10 cellular contexts compared by ENCODE assay signal in the genomic region with DNA sequence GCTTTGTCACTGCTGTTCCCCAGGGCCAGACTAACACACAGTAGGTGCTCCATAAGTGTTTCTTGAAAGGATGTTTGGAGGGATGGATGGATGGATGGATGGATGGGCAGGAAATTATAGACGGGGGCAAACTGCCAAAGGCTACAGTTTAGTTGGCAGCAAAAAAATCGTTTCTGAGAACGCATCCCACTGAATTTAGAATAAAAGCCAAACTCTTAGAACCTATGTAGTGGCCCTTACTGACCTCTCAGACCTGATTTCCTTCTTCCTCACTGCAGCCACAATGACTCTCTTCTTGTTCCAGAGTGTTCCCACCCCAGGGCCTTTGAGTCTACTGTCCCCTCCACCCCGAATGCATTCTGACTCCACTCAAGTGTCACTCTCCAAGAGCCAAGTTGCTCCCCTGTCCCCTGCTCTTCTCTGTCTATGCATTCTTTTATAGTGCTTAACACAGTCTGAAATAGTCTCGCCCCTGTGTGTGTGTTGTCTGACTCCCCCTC. TPM values are rescaled to one million over a fixed set of nuclear protein-coding genes. Genes with fewer than 3 reads are reported as not detected.
DNase-seq lines count a peak whose midpoint lies in the region; ATAC-seq, FAIRE-seq and TF ChIP-seq lines count a peak whose summit lies in the region.
"Had no signal": no experiment of that assay in that cellular context is flagged by ENCODE, and none has a peak within 500 bp of the region (broad histone marks: within the 10 kb centered on the region; RNA-seq: fewer than 3 reads in every experiment).

No MANE protein-coding gene starts in this region.

- no peaks in the 10 kb centered on the region for H3K79me2 ChIP-seq in GM12878 (ENCODE audit: control insufficient read depth, insufficient read depth, low read length)

- no peaks in the 10 kb centered on the region for H4K20me1 ChIP-seq in GM12878 (ENCODE audit: control insufficient read depth, insufficient read depth)

- SMC1A ChIA-PET in GM12878 (lab: Charles Lee; ENCODE audit: uncharacterized antibody, unreplicated experiment): interaction anchor here (1.1 kb wide), 1 partner anchor 395 kb away, joined by 3 read pairs; no protein-coding TSS in a partner anchor

- ATAC-seq in GM12878 (no peak), GM18511 (IDR thresholded peaks at IDR 0.05; ENCODE audit: unreplicated experiment) (no peak), GM19324 (IDR thresholded peaks at IDR 0.05; ENCODE audit: low FRiP score, unreplicated experiment) (no peak), GM21786 (IDR thresholded peaks at IDR 0.05; ENCODE audit: unreplicated experiment) (no peak)

- peak overlapping the region; percentile 16; the same call in 1 of the 2 replicates for H2AFZ ChIP-seq in GM12878 (ENCODE audit: control insufficient read depth, low read depth, low read length)

- RAD21 ChIA-PET in GM12878 (lab: Charles Lee; ENCODE audit: unreplicated experiment): interaction anchor here (0.8 to 1.0 kb wide), 2 partner anchors 72 to 403 kb away, joined by 3 read pairs; no protein-coding TSS in a partner anchor

- H3K27me3 Mint-ChIP-seq in osteocyte (ENCODE audit: unreplicated experiment): peaks cover 34% of the 10 kb centered on the region

- TF ChIP-seq CTCF in BE2C (IDR thresholded peaks at IDR 0.05; ENCODE audit: low read depth, low read length): no peak
- TF ChIP-seq CTCF in HFF-Myc (IDR thresholded peaks at IDR 0.05; ENCODE audit: low read depth, low read length, missing control alignments): no peak
- no peak for TF ChIP-seq CTCF in GM12878 (IDR thresholded peaks at IDR 0.05 in 2 of 3, conservative IDR thresholded peaks at IDR 0.05 in 1 of 3; ENCODE audit: control insufficient read depth in 2 of 3, extremely low read depth in 1 of 3, insufficient read depth in 1 of 3, low read depth in 3 of 3, low read length in 3 of 3)
- TF ChIP-seq CTCF in osteocyte (IDR thresholded peaks at IDR 0.05): no peak

- CTCF ChIA-PET in GM12878 (lab: Yijun Ruan, JAX): interaction anchor here (1.2 to 2.1 kb wide), 3 partner anchors 8 to 72 kb away, joined by 4 to 8 read pairs (median 7); no protein-coding TSS in a partner anchor

- no peak overlapping the region for H3K9ac ChIP-seq in GM12878 (ENCODE audit: control insufficient read depth, insufficient read depth, low read length)

- intact Hi-C loops in GM12878 (cut with micrococcal nuclease; ENCODE audit: unreplicated experiment): loop anchor here (1.0 to 10.0 kb wide), 3 partner anchors 72 to 401 kb away; no protein-coding TSS in a partner anchor

- no peak for DNase-seq in BE2C
- no peak for DNase-seq in HFF-Myc (ENCODE audit: extremely low read depth, low read depth)
- no peak for DNase-seq in GM12878 (ENCODE audit: low read depth, low spot score)
- peak; percentile 21 for DNase-seq in osteocyte (ENCODE audit: extremely low spot score, unreplicated experiment)
- DNase-seq in epidermal melanocyte (ENCODE audit: insufficient read length, low spot score): no peak

- peak overlapping the region; percentile 22 for H3K4me3 ChIP-seq in BE2C (ENCODE audit: low read depth, low read length)
- peak overlapping the region; percentile 49; the same call in 1 of the 2 replicates for H3K4me3 ChIP-seq in HFF-Myc (replicated peaks; ENCODE audit: low read depth, low read length)
- H3K4me3 ChIP-seq in GM12878: no peak overlapping the region

- H3K4me3 Mint-ChIP-seq in osteocyte (ENCODE audit: unreplicated experiment): peak overlapping the region; percentile 41

- no peak for TF ChIP-seq RAD21 in GM12878 (IDR thresholded peaks at IDR 0.05; ENCODE audit: insufficient read depth, low read depth, low read length)

- TF ChIP-seq EP300 in GM12878 (IDR thresholded peaks at IDR 0.05; ENCODE audit: borderline replicate concordance in 1 of 2, control insufficient read depth in 1 of 2, low read depth in 2 of 2, low read length in 2 of 2): no peak

- no peak overlapping the region for H3K4me2 ChIP-seq in GM12878 (ENCODE audit: control insufficient read depth, insufficient read depth)

- POLR2A ChIA-PET in GM12878 (lab: Charles Lee): no interaction called here

- H3K9me3 ChIP-seq in BE2C (no peaks in the 10 kb centered on the region), GM12878 (replicated peaks; ENCODE audit: control insufficient read depth, insufficient read depth, low read length) (no peaks in the 10 kb centered on the region)

- no peaks in the 10 kb centered on the region for H3K36me3 ChIP-seq in BE2C
- no peaks in the 10 kb centered on the region for H3K36me3 ChIP-seq in GM12878 (ENCODE audit: control insufficient read depth in 2 of 2, insufficient read depth in 2 of 2, low read length in 1 of 2)

- peak; percentile 18 for FAIRE-seq in GM12878 (lab: Jason Lieb, UNC)

- H3K4me1 ChIP-seq in BE2C: peaks cover 36% of the 10 kb centered on the region
- H3K4me1 ChIP-seq in GM12878 (ENCODE audit: control insufficient read depth, insufficient read depth, low read length): no peaks in the 10 kb centered on the region

- no peaks in the 10 kb centered on the region for H3K36me3 Mint-ChIP-seq in osteocyte (ENCODE audit: unreplicated experiment)

- TF ChIP-seq POLR2A in GM12878 (IDR thresholded peaks at IDR 0.05; ENCODE audit: low read depth, low read length): no peak

- in situ Hi-C loops in GM12878 (cut with MboI): loop anchor here (10.0 kb wide), 1 partner anchor 403 kb away; no protein-coding TSS in a partner anchor

- WGBS in GM12878 (ENCODE audit: insufficient coverage, insufficient replicate concordance, low lambda C conversion rate, missing lambda C conversion rate): 12% methylated on average over 5 of the region's 5 CpGs

- H3K27ac ChIP-seq in GM12878 (ENCODE audit: control insufficient read depth, insufficient read depth): no peak overlapping the region

- no TSS peak for BruUV-seq in GM12878 (replicated peaks; lab: Mats Ljungman, UMichigan)

- peaks cover 7% of the 10 kb centered on the region for H3K4me1 Mint-ChIP-seq in osteocyte (ENCODE audit: unreplicated experiment)

- H3K9me3 Mint-ChIP-seq in osteocyte (ENCODE audit: unreplicated experiment): no peaks in the 10 kb centered on the region

- no peaks in the 10 kb centered on the region for H3K27me3 ChIP-seq in BE2C
- H3K27me3 ChIP-seq in GM12878 (replicated peaks in 1 of 2; ENCODE audit: control insufficient read depth in 2 of 2, insufficient read depth in 2 of 2, low read length in 1 of 2): peaks cover 9% of the 10 kb centered on the region in 2 experiments

- H3K27ac Mint-ChIP-seq in osteocyte (ENCODE audit: unreplicated experiment): no peak overlapping the region

TF ChIP-seq in GM12878, 131 proteins besides CTCF, POLR2A, EP300 and RAD21:
- TF ChIP-seq NFXL1 (IDR thresholded peaks at IDR 0.05; ENCODE audit: borderline replicate concordance): no peak
- no peak for TF ChIP-seq TCF3 (IDR thresholded peaks at IDR 0.05; ENCODE audit: borderline replicate concordance, insufficient read depth, low read depth, low read length)
- TF ChIP-seq CREM (IDR thresholded peaks at IDR 0.05; ENCODE audit: low read depth): no peak
- no peak for TF ChIP-seq ZNF622 (IDR thresholded peaks at IDR 0.05)
- no peak for TF ChIP-seq BCL11A (IDR thresholded peaks at IDR 0.05; ENCODE audit: low read depth, low read length)
- TF ChIP-seq ZZZ3 (IDR thresholded peaks at IDR 0.05; ENCODE audit: control insufficient read depth, insufficient read length, low read depth): no peak

RNA-seq across cellular contexts. Expression of gene GATA2, which starts 5.2 kb away (rescaled TPM):
- polyA plus RNA-seq in BE2C (2012; ENCODE audit: insufficient read depth, insufficient read length, low read depth): 791 TPM
- total RNA-seq in GM12878 (2013; cell fraction: nucleolus; rRNA removed): not detected in 2 replicates
- not detected in 2 replicates for total RNA-seq in GM12878 (2014; rRNA removed)
- not detected in 2 replicates for total RNA-seq in GM12878 (2014; rRNA removed; fragmentation: Illumina TruSeq; extraction: Trizol)
- total RNA-seq in GM12878 (2021): 0.13 and 0.56 TPM in 2 replicates
- not detected for polyA plus RNA-seq in GM12878 (2011; ENCODE audit: low read depth)
- polyA plus RNA-seq in GM12878 (2011; rRNA removed): not detected in 2 replicates
- not detected in 2 replicates for polyA plus RNA-seq in GM12878 (2011; cell fraction: cytosol; rRNA removed)
- polyA plus RNA-seq in GM12878 (2011; cell fraction: nucleus; rRNA removed): not detected in 2 replicates
- polyA plus RNA-seq in GM12878 (2012): 0.06 TPM in 1 of 2 replicates, not detected in the other
- polyA plus RNA-seq in GM12878 (2014; fragmentation: Illumina TruSeq; extraction: Trizol): not detected in 2 replicates
- not detected for polyA plus RNA-seq in GM12878 (2014; fragmentation: Nextera tagmentation; extraction: Ambion mirVana)
- polyA plus RNA-seq in GM12878 (2014; rRNA removed): not detected in 2 replicates
- polyA plus RNA-seq in GM12878 (2016; fragmentation: Nextera tagmentation; extraction: Ambion mirVana): not detected
- polyA minus RNA-seq in GM12878 (2011; rRNA and poly(A)+ RNA removed): not detected in 2 replicates
- 0.67 and 1.8 TPM in 2 replicates for polyA minus RNA-seq in GM12878 (2011; cell fraction: cytosol; rRNA and poly(A)+ RNA removed)
- 0.29 TPM in 1 of 2 replicates, not detected in the other for polyA minus RNA-seq in GM12878 (2011; cell fraction: nucleus; rRNA and poly(A)+ RNA removed)
- 0.67 and 0.91 TPM in 2 replicates for total RNA-seq in osteocyte

RNA-seq across cellular contexts. Expression of gene DNAJB8, which starts 31.5 kb away (rescaled TPM):
- polyA plus RNA-seq in BE2C (2012; ENCODE audit: insufficient read depth, insufficient read length, low read depth): 0.12 TPM
- not detected in 2 replicates for total RNA-seq in GM12878 (2013; cell fraction: nucleolus; rRNA removed)
- total RNA-seq in GM12878 (2014; rRNA removed): not detected in 2 replicates
- total RNA-seq in GM12878 (2014; rRNA removed; fragmentation: Illumina TruSeq; extraction: Trizol): not detected in 2 replicates
- total RNA-seq in GM12878 (2021): not detected in 2 replicates
- polyA plus RNA-seq in GM12878 (2011; ENCODE audit: low read depth): not detected
- polyA plus RNA-seq in GM12878 (2011; rRNA removed): not detected in 2 replicates
- not detected in 2 replicates for polyA plus RNA-seq in GM12878 (2011; cell fraction: cytosol; rRNA removed)
- polyA plus RNA-seq in GM12878 (2011; cell fraction: nucleus; rRNA removed): not detected in 2 replicates
- polyA plus RNA-seq in GM12878 (2012): not detected in 2 replicates
- not detected in 2 replicates for polyA plus RNA-seq in GM12878 (2014; fragmentation: Illumina TruSeq; extraction: Trizol)
- not detected for polyA plus RNA-seq in GM12878 (2014; fragmentation: Nextera tagmentation; extraction: Ambion mirVana)
- not detected in 2 replicates for polyA plus RNA-seq in GM12878 (2014; rRNA removed)
- not detected for polyA plus RNA-seq in GM12878 (2016; fragmentation: Nextera tagmentation; extraction: Ambion mirVana)
- not detected in 2 replicates for polyA minus RNA-seq in GM12878 (2011; rRNA and poly(A)+ RNA removed)
- polyA minus RNA-seq in GM12878 (2011; cell fraction: cytosol; rRNA and poly(A)+ RNA removed): not detected in 2 replicates
- not detected in 2 replicates for polyA minus RNA-seq in GM12878 (2011; cell fraction: nucleus; rRNA and poly(A)+ RNA removed)
- total RNA-seq in osteocyte: not detected in 2 replicates
- total RNA-seq: H4; T-helper 1 cell treated with Interleukin-12 subunit alpha and Interleukin-12 subunit beta and Interleukin-4 antibody, amounts not matched to agents 30 ng/mL and 1 ng/mL, for 36 hours had no signal
